16 cellular contexts compared by ENCODE assay signal in genomic region chr15:63065262-63066234, GRCh38. TPM values are rescaled to one million over a fixed set of nuclear protein-coding genes. Genes with fewer than 3 reads are reported as not detected.
DNase-seq lines count a peak whose midpoint lies in the region; ATAC-seq, FAIRE-seq and TF ChIP-seq lines count a peak whose summit lies in the region.
"Had no signal": no experiment of that assay in that cellular context is flagged by ENCODE, and none has a peak within 500 bp of the region (broad histone marks: within the 10 kb centered on the region; RNA-seq: fewer than 3 reads in every experiment).

No MANE protein-coding gene starts in this region.

- H3K4me1 ChIP-seq in H1 (replicated peaks in 1 of 4; ENCODE audit: control insufficient read depth in 3 of 4, insufficient read depth in 4 of 4, low read length in 3 of 4) = peaks cover 0 to 4% (median 0%) of the 10 kb centered on the region in 4 experiments; a peak in 1 of 7 replicates
- no peaks in the 10 kb centered on the region for H3K4me1 ChIP-seq in MM.1S (ENCODE audit: low read length)

- H3K9ac ChIP-seq in H1 (replicated peaks in 1 of 4; ENCODE audit: extremely low read depth in 1 of 4, low read depth in 3 of 4, low read length in 3 of 4) (no peak overlapping the region), MM.1S (ENCODE audit: low read length) (no peak overlapping the region)

- H2BK20ac ChIP-seq in H1 (ENCODE audit: low read length) = no peak overlapping the region

- H3K27ac ChIP-seq in H1 (ENCODE audit: low read depth, low read length) (no peak overlapping the region), MM.1S (ENCODE audit: low read length) (no peak overlapping the region)

- DNase-seq in EH (ENCODE audit: low read depth) = peak; percentile 65
- DNase-seq in NCI-H187 treated with DMSO at 0.1 percent for 48 hours (lab: John Stamatoyannopoulos, UW) = peak; percentile 46
- no peak for DNase-seq in H1 (ENCODE audit: low read depth in 1 of 2, low spot score in 2 of 2)
- DNase-seq in osteocyte (ENCODE audit: extremely low spot score, unreplicated experiment) = no peak
- DNase-seq in MM.1S = no peak
- no peak for DNase-seq in COLO668 (lab: John Stamatoyannopoulos, UW; ENCODE audit: unreplicated experiment)
- no peak for DNase-seq in naive thymus-derived CD8-positive, alpha-beta T cell
- DNase-seq: activated naive CD8-positive, alpha-beta T cell treated with anti-CD3 and anti-CD28 coated beads, Interleukin-2, amount 50 U/mL, for 24 hours; activated T-cell treated with anti-CD3 and anti-CD28 coated beads, Interleukin-2, amount 50 U/mL, for 1 hour; midbrain; NCI-H2081 treated with DMSO at 0.1 percent for 48 hours; right cardiac atrium; SW 1271 had no signal

- H3K4me1 Mint-ChIP-seq in osteocyte (ENCODE audit: unreplicated experiment) = peaks cover 49% of the 10 kb centered on the region
- peaks cover 0 to 3% (median 0%) of the 10 kb centered on the region in 4 donors for H3K4me1 Mint-ChIP-seq in naive thymus-derived CD8-positive, alpha-beta T cell
- H3K4me1 Mint-ChIP-seq: activated naive CD8-positive, alpha-beta T cell treated with anti-CD3 and anti-CD28 coated beads, Interleukin-2, amount 50 U/mL, for 24 hours had no signal

- H3K14ac ChIP-seq in H1 (ENCODE audit: insufficient read length) = no peak overlapping the region

- TF ChIP-seq CTCF in H1 (IDR thresholded peaks at IDR 0.05; ENCODE audit: control extremely low read depth in 1 of 3, insufficient read depth in 1 of 3, low read depth in 1 of 3, low read length in 3 of 3) = no peak
- TF ChIP-seq CTCF in osteocyte (IDR thresholded peaks at IDR 0.05) = no peak
- no peak for TF ChIP-seq CTCF in MM.1S (IDR thresholded peaks at IDR 0.05; ENCODE audit: low read length)

- H3K36me3 ChIP-seq in H1 (ENCODE audit: control insufficient read depth in 2 of 4, insufficient read depth in 4 of 4, low read length in 3 of 4) (peaks cover 44 to 96% (median 75%) of the 10 kb centered on the region in 4 experiments), MM.1S (replicated peaks; ENCODE audit: insufficient read depth, low read length) (no peaks in the 10 kb centered on the region)

- H3K56ac ChIP-seq in H1 (replicated peaks; ENCODE audit: insufficient read length, low read depth, low read length) = no peak overlapping the region

- no peak overlapping the region for H3K4me3 Mint-ChIP-seq in osteocyte (ENCODE audit: unreplicated experiment)
- no peak overlapping the region for H3K4me3 Mint-ChIP-seq in naive thymus-derived CD8-positive, alpha-beta T cell
- H3K4me3 Mint-ChIP-seq: activated naive CD8-positive, alpha-beta T cell treated with anti-CD3 and anti-CD28 coated beads, Interleukin-2, amount 50 U/mL, for 24 hours; IgD-negative memory B cell had no signal

- H2BK120ac ChIP-seq in H1 (replicated peaks; ENCODE audit: low read depth, low read length) = no peak overlapping the region

- POLR2A ChIA-PET in H1 (lab: Charles Lee; ENCODE audit: partially characterized antibody) = interaction anchor here (0.6 to 30.9 kb wide), 10 partner anchors 4 to 219 kb away, joined by 3 to 635 read pairs (median 4); partner anchors contain the start of genes RPS27L and TPM1
- POLR2A ChIA-PET in naive thymus-derived CD8-positive, alpha-beta T cell (lab: Charles Lee) = no interaction called here

- H3F3A ChIP-seq in MM.1S (ENCODE audit: insufficient read depth, low read length) = no peaks in the 10 kb centered on the region

- H3K4me3 ChIP-seq in H1 (ENCODE audit: extremely low read depth in 1 of 4, insufficient read depth in 2 of 4, low read depth in 3 of 4, low read length in 4 of 4) (no peak overlapping the region), MM.1S (ENCODE audit: low read length) (no peak overlapping the region)

- no peak overlapping the region for H3K4ac ChIP-seq in H1 (replicated peaks; ENCODE audit: insufficient read length, low read depth, low read length)

- no peak overlapping the region for H3K18ac ChIP-seq in H1 (ENCODE audit: extremely low read depth, low read length)

- H2BK5ac ChIP-seq in H1 (ENCODE audit: low read depth, low read length) = no peak overlapping the region

- H3K36me3 Mint-ChIP-seq in osteocyte (ENCODE audit: unreplicated experiment) = peaks cover 92% of the 10 kb centered on the region
- peaks cover 20 to 54% (median 26%) of the 10 kb centered on the region in 3 donors for H3K36me3 Mint-ChIP-seq in naive thymus-derived CD8-positive, alpha-beta T cell

- H3K79me1 ChIP-seq in H1 (ENCODE audit: low read depth, low read length) = no peaks in the 10 kb centered on the region

- H3K27me3 ChIP-seq in H1 (replicated peaks in 1 of 4; ENCODE audit: control insufficient read depth in 3 of 4, extremely low read depth in 1 of 4, insufficient read depth in 3 of 4, low read length in 3 of 4) = no peaks in the 10 kb centered on the region
- H3K27me3 ChIP-seq in MM.1S (replicated peaks; ENCODE audit: insufficient read depth, low read length) = no peaks in the 10 kb centered on the region

- no peaks in the 10 kb centered on the region for H3K27me3 Mint-ChIP-seq in osteocyte (ENCODE audit: unreplicated experiment)
- H3K27me3 Mint-ChIP-seq in naive thymus-derived CD8-positive, alpha-beta T cell = no peaks in the 10 kb centered on the region
- H3K27me3 Mint-ChIP-seq: activated naive CD8-positive, alpha-beta T cell treated with anti-CD3 and anti-CD28 coated beads, Interleukin-2, amount 50 U/mL, for 24 hours; IgD-negative memory B cell had no signal

- no peaks in the 10 kb centered on the region for H3K9me3 ChIP-seq in H1 (ENCODE audit: insufficient read depth in 2 of 2, low read depth in 1 of 2, low read length in 1 of 2)
- H3K9me3 ChIP-seq in MM.1S (replicated peaks; ENCODE audit: insufficient read depth, low read length) = no peaks in the 10 kb centered on the region

- TF ChIP-seq RAD21 in H1 (IDR thresholded peaks at IDR 0.05 in 1 of 2, conservative IDR thresholded peaks at IDR 0.05 in 1 of 2; ENCODE audit: low read depth in 2 of 2, low read length in 2 of 2) = no peak

- no peaks in the 10 kb centered on the region for H3K9me2 ChIP-seq in MM.1S (replicated peaks; ENCODE audit: insufficient read depth, low read length)

- H2AFZ ChIP-seq in H1 (ENCODE audit: low read length) (no peak overlapping the region), MM.1S (ENCODE audit: low read length) (no peak overlapping the region)

- H2AK5ac ChIP-seq in H1 (ENCODE audit: low read depth, low read length) = no peak overlapping the region

- H4K8ac ChIP-seq in H1 (ENCODE audit: extremely low read depth, insufficient read depth, low read length) = no peak overlapping the region

- H3K4me2 ChIP-seq in H1 (ENCODE audit: insufficient read depth in 1 of 2, low read depth in 2 of 2, low read length in 2 of 2) (no peak overlapping the region), MM.1S (ENCODE audit: low read depth, low read length) (no peak overlapping the region)

- TF ChIP-seq EP300 in H1 (IDR thresholded peaks at IDR 0.05; ENCODE audit: borderline replicate concordance in 1 of 2, low read depth in 2 of 2, low read length in 2 of 2) = no peak

- H3K23me2 ChIP-seq in H1 (ENCODE audit: low read depth, low read length) = no peaks in the 10 kb centered on the region

- CTCF ChIA-PET in H1 (lab: Charles Lee; ENCODE audit: partially characterized antibody) = interaction anchor here (0.9 to 2.6 kb wide), 8 partner anchors 9 to 283 kb away, joined by 3 to 12 read pairs (median 4); no protein-coding TSS in a partner anchor

- TF ChIP-seq POLR2A in H1 (IDR thresholded peaks at IDR 0.05; ENCODE audit: control extremely low read depth in 1 of 2, low read depth in 2 of 2, low read length in 2 of 2) = peak in 1 of 2 experiments; percentile 51; a peak in 1 of 3 replicates

- no peak overlapping the region for H2BK12ac ChIP-seq in H1 (ENCODE audit: low read depth, low read length)

- H3K9me3 Mint-ChIP-seq in osteocyte (ENCODE audit: unreplicated experiment) = no peaks in the 10 kb centered on the region
- H3K9me3 Mint-ChIP-seq in naive thymus-derived CD8-positive, alpha-beta T cell = no peaks in the 10 kb centered on the region
- H3K9me3 Mint-ChIP-seq: activated naive CD8-positive, alpha-beta T cell treated with anti-CD3 and anti-CD28 coated beads, Interleukin-2, amount 50 U/mL, for 24 hours; IgD-negative memory B cell had no signal

- H3K27ac Mint-ChIP-seq in osteocyte (ENCODE audit: unreplicated experiment) = peak overlapping the region; percentile 82
- H3K27ac Mint-ChIP-seq in naive thymus-derived CD8-positive, alpha-beta T cell = peak overlapping the region in 1 of 10 donors; percentile 59
- H3K27ac Mint-ChIP-seq: activated naive CD8-positive, alpha-beta T cell treated with anti-CD3 and anti-CD28 coated beads, Interleukin-2, amount 50 U/mL, for 24 hours; IgD-negative memory B cell had no signal

- H3K23ac ChIP-seq in H1 (ENCODE audit: insufficient read length) = no peak overlapping the region

- ATAC-seq in HG02970 (IDR thresholded peaks at IDR 0.05; ENCODE audit: low FRiP score, unreplicated experiment) = no peak
- no peak for ATAC-seq in naive thymus-derived CD8-positive, alpha-beta T cell
- ATAC-seq: activated naive CD8-positive, alpha-beta T cell treated with anti-CD3 and anti-CD28 coated beads, Interleukin-2, amount 50 U/mL, for 24 hours; right cardiac atrium had no signal

- H4K20me1 ChIP-seq in H1 (replicated peaks in 1 of 2; ENCODE audit: control insufficient read depth in 1 of 2, insufficient read depth in 2 of 2, low read length in 2 of 2) = no peaks in the 10 kb centered on the region
- H4K20me1 ChIP-seq in MM.1S (ENCODE audit: insufficient read depth, low read length) = no peaks in the 10 kb centered on the region

- H3K79me2 ChIP-seq in H1 (ENCODE audit: control insufficient read depth in 1 of 2, insufficient read depth in 2 of 2, low read length in 2 of 2) (no peaks in the 10 kb centered on the region), MM.1S (ENCODE audit: low read length) (no peaks in the 10 kb centered on the region)

- 92% methylated on average over 8 of the region's 8 CpGs; no CpG with 5 or more reads in 1 of the 2 experiments for WGBS in H1 (ENCODE audit: extremely low coverage in 1 of 2, insufficient coverage in 1 of 2, insufficient read length in 1 of 2, insufficient replicate concordance in 2 of 2, low coverage in 1 of 2, low lambda C conversion rate in 2 of 2, missing lambda C conversion rate in 1 of 2), 2 experiments

- H2BK15ac ChIP-seq in H1 (ENCODE audit: low read length) = no peak overlapping the region

- H4K91ac ChIP-seq in H1 (replicated peaks; ENCODE audit: insufficient read length, low read length) = no peak overlapping the region

- H4K5ac ChIP-seq in H1 (ENCODE audit: insufficient read length, low read depth, low read length) = no peak overlapping the region

- no peak for FAIRE-seq in H1 (lab: Jason Lieb, UNC)
- FAIRE-seq: colon had no signal

RNA-seq across cellular contexts. Expression of gene TPM1, which starts 23.0 kb away (rescaled TPM):
- 571 and 579 TPM in 2 replicates for total RNA-seq in H1 (2021; fragmentation: NEBNext Ultra II Directional; extraction: Animal tissue kit (Norgen Biotek cat#: 25700))
- polyA plus RNA-seq in H1 (2011; rRNA removed) = 246 and 258 TPM in 2 replicates
- 481 TPM for polyA plus RNA-seq in H1 (2011; cell fraction: cytosol; rRNA removed)
- polyA plus RNA-seq in H1 (2011; cell fraction: nucleus; rRNA removed) = 537 TPM
- polyA plus RNA-seq in H1 (2012, experiment 1 of 2) = 409 to 588 TPM (median 457 TPM) in 4 replicates
- polyA plus RNA-seq in H1 (2012, experiment 2 of 2) = 113 TPM
- polyA plus RNA-seq in H1 (2013, experiment 1 of 2) = 292 TPM
- polyA plus RNA-seq in H1 (2013, experiment 2 of 2) = 291 TPM
- 221 and 265 TPM in 2 replicates for polyA minus RNA-seq in H1 (2011; rRNA and poly(A)+ RNA removed)
- 225 TPM for polyA minus RNA-seq in H1 (2011; cell fraction: cytosol; rRNA and poly(A)+ RNA removed)
- polyA minus RNA-seq in H1 (2011; cell fraction: nucleus; rRNA and poly(A)+ RNA removed) = 741 TPM
- total RNA-seq in osteocyte = 1,635 and 1,747 TPM in 2 replicates
- 10 to 100 TPM; 20.6 to 21.2 TPM for total RNA-seq in naive thymus-derived CD8-positive, alpha-beta T cell
- 1 to 10 TPM; 5.1 to 6.0 (median 5.4) TPM for polyA plus RNA-seq in naive thymus-derived CD8-positive, alpha-beta T cell

RNA-seq across cellular contexts. Expression of gene LACTB, which starts 56.1 kb away (rescaled TPM):
- 14.9 and 15.6 TPM in 2 replicates for total RNA-seq in H1 (2021; fragmentation: NEBNext Ultra II Directional; extraction: Animal tissue kit (Norgen Biotek cat#: 25700))
- polyA plus RNA-seq in H1 (2011; rRNA removed) = 3.6 and 5.8 TPM in 2 replicates
- polyA plus RNA-seq in H1 (2011; cell fraction: cytosol; rRNA removed) = 8.3 TPM
- 2.9 TPM for polyA plus RNA-seq in H1 (2011; cell fraction: nucleus; rRNA removed)
- polyA plus RNA-seq in H1 (2012, experiment 1 of 2) = 7.7 to 16.7 TPM (median 10.5 TPM) in 4 replicates
- polyA plus RNA-seq in H1 (2012, experiment 2 of 2) = 3.2 TPM
- 14.8 TPM for polyA plus RNA-seq in H1 (2013, experiment 1 of 2)
- 18.7 TPM for polyA plus RNA-seq in H1 (2013, experiment 2 of 2)
- polyA minus RNA-seq in H1 (2011; rRNA and poly(A)+ RNA removed) = 2.6 and 3.1 TPM in 2 replicates
- 3.2 TPM for polyA minus RNA-seq in H1 (2011; cell fraction: cytosol; rRNA and poly(A)+ RNA removed)
- polyA minus RNA-seq in H1 (2011; cell fraction: nucleus; rRNA and poly(A)+ RNA removed) = 5.9 TPM
- 11.2 and 13.3 TPM in 2 replicates for total RNA-seq in osteocyte
- total RNA-seq in naive thymus-derived CD8-positive, alpha-beta T cell = 10 to 100 TPM; 11.9 to 13.4 TPM
- polyA plus RNA-seq in naive thymus-derived CD8-positive, alpha-beta T cell = 10 to 100 TPM in 1 of 3 donors, 1 to 10 TPM in 2; 7.6 to 10.3 (median 9.3) TPM

Comparison
In these comparisons a context has a peak if more than half of its experiments do, and no peak if none do; other contexts are left out.
1. DNase-seq: peak in EH (single experiment) and NCI-H187 treated with DMSO at 0.1 percent for 48 hours (single experiment); none in H1 (0 of 2), osteocyte (single experiment), MM.1S (single experiment), COLO668 (single experiment) and naive thymus-derived CD8-positive, alpha-beta T cell (0 of 10).
2. RNA of gene TPM1, which starts 23.0 kb away (total RNA-seq): 1,635 to 1,747 TPM in osteocyte and 571 to 579 TPM in H1; 20.6 to 21.2 TPM in naive thymus-derived CD8-positive, alpha-beta T cell; every median in the first group is over 10 times any median in the second.